ENCODE assay signal across 2 cellular contexts in the genomic region with DNA sequence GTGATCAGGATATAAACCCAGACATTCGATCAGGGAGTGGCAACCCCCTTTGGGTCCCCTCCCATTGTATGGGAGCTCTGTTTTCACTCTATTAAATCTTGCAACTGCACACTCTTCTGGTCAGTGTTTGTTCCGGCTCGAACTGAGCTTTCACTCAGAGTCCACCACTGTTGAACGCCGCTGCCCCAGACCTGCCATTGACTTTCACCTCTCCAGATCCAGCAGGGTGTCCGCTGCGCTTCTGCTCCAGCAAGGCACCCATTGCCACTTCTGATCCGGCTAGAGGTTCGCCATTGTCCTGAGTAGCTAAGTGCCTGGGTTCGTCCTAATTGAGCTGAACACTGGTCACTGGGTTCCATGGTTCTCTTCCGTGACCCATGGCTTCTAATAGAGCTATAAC. TPM values are rescaled to one million over a fixed set of nuclear protein-coding genes. Genes with fewer than 3 reads are reported as not detected.
"Had no signal": no experiment of that assay in that cellular context is flagged by ENCODE, and none has a peak within 500 bp of the region (broad histone marks: within the 10 kb centered on the region; RNA-seq: fewer than 3 reads in every experiment).

No MANE protein-coding gene starts in this region.

RNA-seq across cellular contexts. Expression of gene AGR3, which starts 28.6 kb away (rescaled TPM):
- total RNA-seq: G401, GM12878 had no signal
- polyA plus RNA-seq: GM12878 had no signal

RNA-seq across cellular contexts. Expression of gene AGR2, which starts 48.4 kb away (rescaled TPM):
- total RNA-seq: G401 had no signal
- polyA plus RNA-seq: GM12878 had no signal
